8 cellular contexts compared by ENCODE assay signal in the genomic region with DNA sequence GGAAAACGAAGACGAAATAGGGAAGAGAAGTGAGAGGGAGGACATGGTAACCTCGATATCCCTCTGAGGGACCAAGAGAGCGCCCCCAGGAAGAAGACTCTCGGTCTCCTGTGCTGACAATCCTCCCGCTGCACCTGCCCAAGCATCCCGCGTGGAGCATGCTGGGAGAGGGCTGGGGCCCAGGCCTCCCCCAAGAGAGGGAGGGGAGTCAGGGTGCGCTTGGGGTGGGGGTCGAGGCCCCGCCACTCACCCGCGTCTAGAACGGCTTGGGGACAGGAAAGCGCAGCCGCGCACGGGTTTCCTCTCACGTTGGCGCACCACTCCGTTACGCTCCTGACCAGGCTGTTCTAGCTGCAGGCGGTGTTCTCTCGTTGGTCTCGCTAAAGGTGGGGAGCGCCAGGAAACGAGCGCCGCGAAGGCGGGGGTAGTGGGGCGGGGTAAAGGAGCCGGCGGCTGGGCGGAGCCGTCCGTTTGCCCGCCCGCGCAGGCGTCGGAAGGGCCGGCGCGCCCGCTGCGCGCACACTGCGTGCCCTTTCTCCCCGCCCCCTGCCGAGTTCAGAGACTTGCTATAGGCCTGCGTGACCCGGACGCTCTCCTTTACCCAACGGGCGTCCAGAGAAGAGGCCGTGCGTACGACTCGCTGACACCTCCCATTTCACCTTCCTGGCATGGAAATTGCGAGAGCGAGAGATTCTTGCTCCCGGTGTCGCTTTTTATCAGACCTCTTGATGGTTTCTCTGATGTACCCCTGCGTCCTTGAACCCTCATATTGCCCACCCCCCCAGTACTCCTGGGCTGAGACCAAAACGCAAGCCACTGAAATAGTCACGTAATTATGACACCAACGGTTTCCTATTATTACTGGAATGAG. TPM values are rescaled to one million over a fixed set of nuclear protein-coding genes. Genes with fewer than 3 reads are reported as not detected.
DNase-seq lines count a peak whose midpoint lies in the region; TF ChIP-seq lines count a peak whose summit lies in the region.

Gene C1GALT1C1 (minus strand): TSS at position 388 of the 871 bp plus-strand sequence. CDS start 2,888 bp downstream, outside the sequence.

- H3K4me1 Mint-ChIP-seq in activated naive CD4-positive, alpha-beta T cell treated with anti-CD3 and anti-CD28 coated beads, Interleukin-2, amount 10 ng/mL, durations not matched to agents 7 days and 5 days = peaks cover 29% of the 10 kb centered on the region

- CTCF ChIA-PET in activated naive CD4-positive, alpha-beta T cell treated with anti-CD3 and anti-CD28 coated beads, Interleukin-2, amount 10 ng/mL, durations not matched to agents 7 days and 5 days (lab: Charles Lee) = interaction anchor here (1.0 kb wide), 1 partner anchor 144 kb away, joined by 3 read pairs; no protein-coding TSS in a partner anchor

- no peaks in the 10 kb centered on the region for H3K9me3 Mint-ChIP-seq in activated naive CD4-positive, alpha-beta T cell treated with anti-CD3 and anti-CD28 coated beads, Interleukin-2, amount 10 ng/mL, durations not matched to agents 7 days and 5 days

- peak within 1 kb of the TSS; percentile 99 for H3K27ac Mint-ChIP-seq in activated naive CD4-positive, alpha-beta T cell treated with anti-CD3 and anti-CD28 coated beads, Interleukin-2, amount 10 ng/mL, durations not matched to agents 7 days and 5 days

- peaks cover 14% of the 10 kb centered on the region for H3K36me3 Mint-ChIP-seq in activated naive CD4-positive, alpha-beta T cell treated with anti-CD3 and anti-CD28 coated beads, Interleukin-2, amount 10 ng/mL, durations not matched to agents 7 days and 5 days

- H3K4me3 ChIP-seq in HFF-Myc (replicated peaks; ENCODE audit: low read depth, low read length) = peak within 1 kb of the TSS; percentile 65

- DNase-seq in GM03348 (ENCODE audit: low spot score) = peak; percentile 91
- DNase-seq in HFF-Myc (ENCODE audit: extremely low read depth, low read depth) = peak; percentile 70
- DNase-seq in NAMALWA (ENCODE audit: low spot score) = peak; percentile 94
- DNase-seq in SK-N-DZ (ENCODE audit: low spot score) = peak; percentile 93
- DNase-seq in activated naive CD4-positive, alpha-beta T cell treated with anti-CD3 and anti-CD28 coated beads, Interleukin-2, amount 10 ng/mL, durations not matched to agents 7 days and 5 days = peak; percentile 93
- peak; percentile 84 for DNase-seq in germinal center (ENCODE audit: low spot score)
- peak; percentile 51 for DNase-seq in non-pigmented ciliary epithelial cell (ENCODE audit: low read depth)
- peak; percentile 82 for DNase-seq in superior temporal gyrus (ENCODE audit: extremely low spot score)

- H3K27me3 Mint-ChIP-seq in activated naive CD4-positive, alpha-beta T cell treated with anti-CD3 and anti-CD28 coated beads, Interleukin-2, amount 10 ng/mL, durations not matched to agents 7 days and 5 days = no peaks in the 10 kb centered on the region

- H3K4me3 Mint-ChIP-seq in activated naive CD4-positive, alpha-beta T cell treated with anti-CD3 and anti-CD28 coated beads, Interleukin-2, amount 10 ng/mL, durations not matched to agents 7 days and 5 days = peak within 1 kb of the TSS; percentile 76

- no peak for TF ChIP-seq CTCF in HFF-Myc (IDR thresholded peaks at IDR 0.05; ENCODE audit: low read depth, low read length, missing control alignments)

RNA-seq across cellular contexts. Expression of gene C1GALT1C1, which starts in this region (rescaled TPM):
- polyA plus RNA-seq in SK-N-DZ (2014; cell fraction: cytosol; rRNA removed) = 20.8 and 25.3 TPM in 2 replicates
- 10.3 and 13.1 TPM in 2 replicates for polyA plus RNA-seq in SK-N-DZ (2014; cell fraction: nucleus; rRNA removed)

Comparison
In these comparisons a context has a peak if more than half of its experiments do, and no peak if none do; other contexts are left out.
1. Peak in every context shown above with its lines: DNase-seq and H3K4me3 ChIP-seq.